Comparison of ENCODE assay signal across 1 cellular context in genomic region chr6:33633084-33633461, GRCh38.
TF ChIP-seq lines count a peak whose summit lies in the region.

No MANE protein-coding gene starts in this region.

TF ChIP-seq in IMR-90, 13 proteins besides CTCF, POLR2A, EP300 and RAD21:
- TF ChIP-seq USF2 (IDR thresholded peaks at IDR 0.05; ENCODE audit: low read depth, low read length) = no peak
- TF ChIP-seq ELK1 (IDR thresholded peaks at IDR 0.05; ENCODE audit: borderline replicate concordance, low read depth, low read length) = no peak
- TF ChIP-seq MAFK (IDR thresholded peaks at IDR 0.05; ENCODE audit: low read depth, low read length) = no peak
- TF ChIP-seq FOS (IDR thresholded peaks at IDR 0.05; ENCODE audit: low read depth, low read length) = no peak
- no peak for TF ChIP-seq CEBPB (IDR thresholded peaks at IDR 0.05; ENCODE audit: low read depth, low read length)
- TF ChIP-seq NFE2L2 (IDR thresholded peaks at IDR 0.05; ENCODE audit: low read depth, low read length) = no peak
- TF ChIP-seq RCOR1 (IDR thresholded peaks at IDR 0.05; ENCODE audit: insufficient replicate concordance, low read length) = no peak
- TF ChIP-seq MXI1 (IDR thresholded peaks at IDR 0.05; ENCODE audit: borderline replicate concordance, low read depth, low read length) = no peak
- TF ChIP-seq CHD1 (IDR thresholded peaks at IDR 0.05; ENCODE audit: low read depth, low read length) = no peak
- no peak for TF ChIP-seq SMC3 (IDR thresholded peaks at IDR 0.05; ENCODE audit: low read depth, low read length)
- TF ChIP-seq MAZ (IDR thresholded peaks at IDR 0.05; ENCODE audit: borderline replicate concordance, low read depth, low read length) = no peak
